1 cellular context compared by ENCODE assay signal in genomic region chr3:32844914-32845313, GRCh38.
TF ChIP-seq lines count a peak whose summit lies in the region.

No MANE protein-coding gene starts in this region.

TF ChIP-seq in H1, 55 proteins besides CTCF, POLR2A, EP300 and RAD21 (continued from another document):
- no peak for TF ChIP-seq FOSL1 (IDR thresholded peaks at IDR 0.05; ENCODE audit: insufficient read depth, low read depth, low read length)
- no peak for TF ChIP-seq SRF (IDR thresholded peaks at IDR 0.05; ENCODE audit: low read depth, low read length)
- no peak for TF ChIP-seq YY1 (IDR thresholded peaks at IDR 0.05; ENCODE audit: low read depth, low read length)
- no peak for TF ChIP-seq KDM5A (IDR thresholded peaks at IDR 0.05; ENCODE audit: low read length)
- no peak for TF ChIP-seq ATF3 (IDR thresholded peaks at IDR 0.05; ENCODE audit: insufficient read depth, low read depth, low read length)
- TF ChIP-seq CTBP2 (IDR thresholded peaks at IDR 0.05; ENCODE audit: borderline replicate concordance, insufficient read depth, insufficient read length, low read length), result no peak
- no peak for TF ChIP-seq TAF7 (optimal IDR thresholded peaks at IDR 0.05; ENCODE audit: borderline replicate concordance, low read depth, low read length)
- no peak; the same call in 1 of the 2 replicates for TF ChIP-seq POLR2AphosphoS5 (IDR thresholded peaks at IDR 0.05; ENCODE audit: low read depth, low read length)
- no peak for TF ChIP-seq TCF12 (IDR thresholded peaks at IDR 0.05; ENCODE audit: low read depth, low read length)
- no peak for TF ChIP-seq TEAD4 (IDR thresholded peaks at IDR 0.05; ENCODE audit: low read depth, low read length)
- TF ChIP-seq GTF2F1 (IDR thresholded peaks at IDR 0.05; ENCODE audit: borderline replicate concordance, low read depth, low read length), result no peak
- TF ChIP-seq JUND (IDR thresholded peaks at IDR 0.05; ENCODE audit: low read length), result no peak
- no peak for TF ChIP-seq POU5F1 (IDR thresholded peaks at IDR 0.05; ENCODE audit: low read depth, low read length)
- TF ChIP-seq HDAC2 (IDR thresholded peaks at IDR 0.05; ENCODE audit: borderline replicate concordance in 1 of 2, low read depth in 2 of 2, low read length in 2 of 2), result no peak
